28 cellular contexts compared by ENCODE assay signal in genomic region chr9:110468950-110469349, GRCh38.
"Had no signal": no experiment of that assay in that cellular context is flagged by ENCODE, and none has a peak within 500 bp of the region (broad histone marks: within the 10 kb centered on the region; RNA-seq: fewer than 3 reads in every experiment).

No MANE protein-coding gene starts in this region.

- H3K27ac ChIP-seq: adrenal gland, body of pancreas, colonic mucosa, dorsolateral prefrontal cortex had no signal

- H3K36me3 ChIP-seq: adrenal gland, colonic mucosa had no signal

- ATAC-seq: activated CD4-positive, alpha-beta T cell treated with anti-CD3 and anti-CD28 coated beads for 36 hours; activated CD8-positive, alpha-beta memory T cell treated with anti-CD3 and anti-CD28 coated beads, Interleukin-2, amount 10 ng/mL, durations not matched to agents 7 days and 5 days; activated CD8-positive, alpha-beta T cell treated with anti-CD3 and anti-CD28 coated beads, Interleukin-2, amount 10 ng/mL, durations not matched to agents 7 days and 5 days; activated naive CD8-positive, alpha-beta T cell treated with anti-CD3 and anti-CD28 coated beads, Interleukin-2, amount 50 U/mL, for 24 hours; body of pancreas; esophagus mucosa had no signal

- H3K27me3 ChIP-seq: adrenal gland, body of pancreas, colonic mucosa, dorsolateral prefrontal cortex had no signal

- H3K4me1 ChIP-seq: adrenal gland, body of pancreas, colonic mucosa had no signal

- H3K9me3 ChIP-seq: adrenal gland, body of pancreas, colonic mucosa had no signal

- DNase-seq: activated CD4-positive, alpha-beta memory T cell treated with anti-CD3 and anti-CD28 coated beads for 36 hours; activated CD4-positive, alpha-beta T cell treated with anti-CD3 and anti-CD28 coated beads for 36 hours; activated CD4-positive, alpha-beta T cell treated with anti-CD3 and anti-CD28 coated beads, Interleukin-2, amount 10 ng/mL, durations not matched to agents 24 days and 14 days; activated CD4-positive, CD25-positive, alpha-beta regulatory T cell; activated CD4-positive, CD25-positive, alpha-beta regulatory T cell treated with anti-CD3 and anti-CD28 coated beads, Interleukin-2, amount 50 U/mL, for 72 hours; activated CD8-positive, alpha-beta memory T cell treated with anti-CD3 and anti-CD28 coated beads, Interleukin-2, amount 10 ng/mL, durations not matched to agents 7 days and 5 days; activated CD8-positive, alpha-beta memory T cell treated with anti-CD3 and anti-CD28 coated beads, Interleukin-2, amount 50 U/mL, for 4 hours; activated CD8-positive, alpha-beta T cell treated with anti-CD3 and anti-CD28 coated beads, Interleukin-2, amount 10 ng/mL, durations not matched to agents 7 days and 5 days; activated effector memory CD4-positive, alpha-beta T cell treated with anti-CD3 and anti-CD28 coated beads, Interleukin-2, amount 50 U/mL, for 16 hours; activated naive CD4-positive, alpha-beta T cell treated with anti-CD3 and anti-CD28 coated beads for 36 hours; activated naive CD8-positive, alpha-beta T cell treated with anti-CD3 and anti-CD28 coated beads for 36 hours; activated naive CD8-positive, alpha-beta T cell treated with anti-CD3 and anti-CD28 coated beads, Interleukin-2, amount 50 U/mL, for 24 hours; activated T-cell treated with anti-CD3 and anti-CD28 coated beads, Interleukin-2, amount 50 U/mL, for 1 hour; activated T-cell treated with anti-CD3 and anti-CD28 coated beads, Interleukin-2, amount 50 U/mL, for 48 hours; adrenal gland; amygdala; aorta; body of pancreas; caudate nucleus; cerebellar nuclear complex; colonic mucosa; dorsolateral prefrontal cortex; effector memory CD4-positive, alpha-beta T cell; endodermal cell; foreskin fibroblast; head of caudate nucleus; T-helper 2 cell had no signal

- H3K4me3 ChIP-seq: adrenal gland, body of pancreas, colonic mucosa, dorsolateral prefrontal cortex had no signal
